Comparison of ENCODE assay signal across 25 cellular contexts in genomic region chr18:58762781-58763171, GRCh38.
DNase-seq lines count a peak whose midpoint lies in the region; ATAC-seq, FAIRE-seq and TF ChIP-seq lines count a peak whose summit lies in the region.
"Had no signal": no experiment of that assay in that cellular context is flagged by ENCODE, and none has a peak within 500 bp of the region (broad histone marks: within the 10 kb centered on the region; RNA-seq: fewer than 3 reads in every experiment).

No MANE protein-coding gene starts in this region.

- DNase-seq in activated CD4-positive, alpha-beta T cell treated with anti-CD3 and anti-CD28 coated beads, Interleukin-2, amount 10 ng/mL, durations not matched to agents 24 days and 14 days = peak; percentile 54
- no peak for DNase-seq in activated CD4-positive, alpha-beta T cell treated with anti-CD3 and anti-CD28 coated beads, Interleukin-2, amount 50 U/mL, for 1 hour
- DNase-seq in lower leg skin (ENCODE audit: low spot score in 2 of 2) (peak; percentile 4 to 67), RCC 7860 (ENCODE audit: low spot score) (no peak)
- no peak for DNase-seq in effector memory CD4-positive, alpha-beta T cell
- DNase-seq: activated naive CD4-positive, alpha-beta T cell treated with Interleukin-2 at 50 U/mL for 16 hours; activated T-cell treated with anti-CD3 and anti-CD28 coated beads, Interleukin-2, amount 50 U/mL, for 1 hour; anterior cingulate cortex; Caco-2; dorsolateral prefrontal cortex; EL; foreskin fibroblast; HFFc6; hypothalamus; naive thymus-derived CD8-positive, alpha-beta T cell; NCI-H1436 treated with DMSO at 0.1 percent for 48 hours; SHP77 treated with DMSO at 0.1 percent for 48 hours; small intestine had no signal

- H3K4me1 Mint-ChIP-seq in activated CD4-positive, alpha-beta T cell treated with anti-CD3 and anti-CD28 coated beads, Interleukin-2, amount 10 ng/mL, durations not matched to agents 24 days and 14 days = peaks cover 14% of the 10 kb centered on the region

- H3K9ac ChIP-seq in OCI-LY3 (ENCODE audit: low read length) (no peak overlapping the region), skeletal muscle tissue (ENCODE audit: low read depth in 1 of 3, low read length in 3 of 3) (no peak overlapping the region)

- no peaks in the 10 kb centered on the region for H3K9me3 Mint-ChIP-seq in activated CD4-positive, alpha-beta T cell treated with anti-CD3 and anti-CD28 coated beads, Interleukin-2, amount 10 ng/mL, durations not matched to agents 24 days and 14 days
- H3K9me3 Mint-ChIP-seq: HFFc6; naive thymus-derived CD8-positive, alpha-beta T cell had no signal

- no peaks in the 10 kb centered on the region for H3K36me3 Mint-ChIP-seq in activated CD4-positive, alpha-beta T cell treated with anti-CD3 and anti-CD28 coated beads, Interleukin-2, amount 10 ng/mL, durations not matched to agents 24 days and 14 days (ENCODE audit: low read depth)
- H3K36me3 Mint-ChIP-seq: naive thymus-derived CD8-positive, alpha-beta T cell had no signal

- TF ChIP-seq POLR2A in lower leg skin (IDR thresholded peaks at IDR 0.05) = no peak

- H3K27me3 Mint-ChIP-seq in activated CD4-positive, alpha-beta T cell treated with anti-CD3 and anti-CD28 coated beads, Interleukin-2, amount 10 ng/mL, durations not matched to agents 24 days and 14 days = peaks cover 39% of the 10 kb centered on the region

- H4K20me1 ChIP-seq in OCI-LY3 (ENCODE audit: insufficient read depth, low read length) = no peaks in the 10 kb centered on the region

- H3K4me1 ChIP-seq in OCI-LY3 (ENCODE audit: low read length) (peaks cover 48% of the 10 kb centered on the region), skeletal muscle tissue (ENCODE audit: control insufficient read depth in 3 of 3, insufficient read depth in 3 of 3, low read length in 3 of 3) (peaks cover 0 to 26% (median 21%) of the 10 kb centered on the region in 3 donors)
- peaks cover 6% of the 10 kb centered on the region for H3K4me1 ChIP-seq in effector memory CD4-positive, alpha-beta T cell (ENCODE audit: control insufficient read depth, insufficient read depth, low read length, poor library complexity, severe bottlenecking)
- H3K4me1 ChIP-seq: Caco-2 had no signal

- no peak for TF ChIP-seq CTCF in OCI-LY3 (IDR thresholded peaks at IDR 0.05; ENCODE audit: low read depth, low read length)
- no peak for TF ChIP-seq CTCF in lower leg skin (IDR thresholded peaks at IDR 0.05)

- 85 to 91% methylated on average over 10 of the region's 10 CpGs for WGBS in lower leg skin, 2 donors

- H2AFZ ChIP-seq in OCI-LY3 (ENCODE audit: low read depth, low read length) = no peak overlapping the region

- H3K4me3 Mint-ChIP-seq in activated CD4-positive, alpha-beta T cell treated with anti-CD3 and anti-CD28 coated beads, Interleukin-2, amount 10 ng/mL, durations not matched to agents 24 days and 14 days = no peak overlapping the region
- H3K4me3 Mint-ChIP-seq: HFFc6; naive thymus-derived CD8-positive, alpha-beta T cell had no signal

- no peaks in the 10 kb centered on the region for H3K9me3 ChIP-seq in OCI-LY3 (ENCODE audit: insufficient read depth, low read length)
- H3K9me3 ChIP-seq in skeletal muscle tissue (ENCODE audit: control insufficient read depth in 3 of 3, low read length in 3 of 3) = no peaks in the 10 kb centered on the region
- no peaks in the 10 kb centered on the region for H3K9me3 ChIP-seq in effector memory CD4-positive, alpha-beta T cell (ENCODE audit: control insufficient read depth, low read length)
- H3K9me3 ChIP-seq: Caco-2 had no signal

- FAIRE-seq in RCC 7860 (lab: Jason Lieb, UNC) = no peak
- FAIRE-seq: keratinocyte, small intestine, urothelium cell line had no signal

- H3K4me2 ChIP-seq in OCI-LY3 (ENCODE audit: low read length) = peak overlapping the region; percentile 86

- ATAC-seq in GM21360 (IDR thresholded peaks at IDR 0.05; ENCODE audit: unreplicated experiment) = no peak
- ATAC-seq: naive thymus-derived CD8-positive, alpha-beta T cell had no signal

- H3K27ac Mint-ChIP-seq in activated CD4-positive, alpha-beta T cell treated with anti-CD3 and anti-CD28 coated beads, Interleukin-2, amount 10 ng/mL, durations not matched to agents 24 days and 14 days = no peak overlapping the region
- H3K27ac Mint-ChIP-seq: HFFc6 had no signal

- H3K27me3 ChIP-seq in OCI-LY3 (ENCODE audit: low read depth, low read length) = peaks cover 65% of the 10 kb centered on the region
- peaks cover 0 to 11% (median 0%) of the 10 kb centered on the region in 3 donors for H3K27me3 ChIP-seq in skeletal muscle tissue (ENCODE audit: control insufficient read depth in 3 of 3, insufficient read depth in 3 of 3, low read length in 3 of 3)
- H3K27me3 ChIP-seq in effector memory CD4-positive, alpha-beta T cell (replicated peaks; ENCODE audit: control insufficient read depth, insufficient read depth, low read length, poor library complexity, severe bottlenecking) = peaks cover 4% of the 10 kb centered on the region

- no peaks in the 10 kb centered on the region for H3K36me3 ChIP-seq in OCI-LY3 (replicated peaks; ENCODE audit: low read depth, low read length)
- no peaks in the 10 kb centered on the region for H3K36me3 ChIP-seq in skeletal muscle tissue (ENCODE audit: control insufficient read depth in 3 of 3, insufficient read depth in 3 of 3, low read length in 3 of 3)
- H3K36me3 ChIP-seq in effector memory CD4-positive, alpha-beta T cell (ENCODE audit: control insufficient read depth, insufficient read depth, low read length) = no peaks in the 10 kb centered on the region

- H3K27ac ChIP-seq in OCI-LY3 (ENCODE audit: low read length) (no peak overlapping the region), skeletal muscle tissue (ENCODE audit: low read depth, low read length) (peak overlapping the region; percentile 72)
- no peak overlapping the region for H3K27ac ChIP-seq in effector memory CD4-positive, alpha-beta T cell (ENCODE audit: insufficient read depth, low read length, poor library complexity, severe bottlenecking)
- H3K27ac ChIP-seq: 22Rv1, dorsolateral prefrontal cortex, epithelial cell of prostate had no signal

- intact Hi-C loops in activated CD4-positive, alpha-beta T cell treated with anti-CD3 and anti-CD28 coated beads, Interleukin-2, amount 10 ng/mL, durations not matched to agents 24 days and 14 days (cut with micrococcal nuclease) = loop anchor here (5.0 kb wide), 2 partner anchors 90 to 145 kb away; partner anchors contain the start of gene MALT1
- intact Hi-C loops in lower leg skin (cut with DNase I; ENCODE audit: low total_unique reads) = no loop called here

- no peak overlapping the region for H3K4me3 ChIP-seq in OCI-LY3 (ENCODE audit: low read length)
- H3K4me3 ChIP-seq in lower leg skin (ENCODE audit: low read depth, poor library complexity, severe bottlenecking) = no peak overlapping the region
- no peak overlapping the region for H3K4me3 ChIP-seq in skeletal muscle tissue (ENCODE audit: low read length in 3 of 3)
- H3K4me3 ChIP-seq in effector memory CD4-positive, alpha-beta T cell (ENCODE audit: insufficient read depth, low read depth, low read length, poor library complexity, severe bottlenecking) = no peak overlapping the region
- H3K4me3 ChIP-seq: dorsolateral prefrontal cortex had no signal

- H3K79me2 ChIP-seq in OCI-LY3 (ENCODE audit: low read length) = no peaks in the 10 kb centered on the region

Comparison
In these comparisons a context has a peak if more than half of its experiments do, and no peak if none do; other contexts are left out.
1. DNase-seq: peak in activated CD4-positive, alpha-beta T cell treated with anti-CD3 and anti-CD28 coated beads, Interleukin-2, amount 10 ng/mL, durations not matched to agents 24 days and 14 days (single experiment) and lower leg skin (2 of 2); none in activated CD4-positive, alpha-beta T cell treated with anti-CD3 and anti-CD28 coated beads, Interleukin-2, amount 50 U/mL, for 1 hour (single experiment), RCC 7860 (single experiment) and effector memory CD4-positive, alpha-beta T cell (0 of 3).